Comparison of ENCODE assay signal across 7 cellular contexts in genomic region chr10:112952282-112952991, GRCh38. TPM values are rescaled to one million over a fixed set of nuclear protein-coding genes. Genes with fewer than 3 reads are reported as not detected.
DNase-seq lines count a peak whose midpoint lies in the region; ATAC-seq and TF ChIP-seq lines count a peak whose summit lies in the region.

No MANE protein-coding gene starts in this region.

- H3K36me3 Mint-ChIP-seq in activated T-helper 17 cell treated with anti-CD3 and anti-CD28 coated beads, Interleukin-2, amount 50 U/mL, for 72 hours (ENCODE audit: low read depth): peaks cover 7% of the 10 kb centered on the region

- H3K27ac ChIP-seq in left ventricle myocardium inferior (replicated peaks) (peak overlapping the region; percentile 92), sigmoid colon (peak overlapping the region; percentile 87 to 97 (median 96))

- H3K4me1 ChIP-seq in left ventricle myocardium inferior: peaks cover 71% of the 10 kb centered on the region
- H3K4me1 ChIP-seq in sigmoid colon: peaks cover 0 to 59% (median 54%) of the 10 kb centered on the region in 4 donors

- no peaks in the 10 kb centered on the region for H3K36me3 ChIP-seq in left ventricle myocardium inferior
- no peaks in the 10 kb centered on the region for H3K36me3 ChIP-seq in sigmoid colon

- no peak for TF ChIP-seq CTCF in left ventricle myocardium inferior (IDR thresholded peaks at IDR 0.05; ENCODE audit: borderline replicate concordance)
- no peak for TF ChIP-seq CTCF in sigmoid colon (IDR thresholded peaks at IDR 0.05)

- ATAC-seq in activated T-helper 17 cell treated with anti-CD3 and anti-CD28 coated beads, Interleukin-2, amount 50 U/mL, for 72 hours (replicated peaks): peak; percentile 44
- no peak for ATAC-seq in HG03280 (IDR thresholded peaks at IDR 0.05; ENCODE audit: unreplicated experiment)

- peaks cover 18% of the 10 kb centered on the region for H3K4me1 Mint-ChIP-seq in activated T-helper 17 cell treated with anti-CD3 and anti-CD28 coated beads, Interleukin-2, amount 50 U/mL, for 72 hours

- intact Hi-C loops in left ventricle myocardium inferior (cut with micrococcal nuclease) (loop anchor here (10.0 kb wide), 1 partner anchor 82 kb away; no protein-coding TSS in a partner anchor), sigmoid colon (cut with DNase I) (loop anchor here (2.0 to 10.0 kb wide), 4 partner anchors 45 to 388 kb away; no protein-coding TSS in a partner anchor)

- DNase-seq in HT1080 (ENCODE audit: low read depth) (peak; percentile 19), left ventricle myocardium inferior (peak; percentile 22), sigmoid colon (peak; percentile 64), NCI-H69 (lab: John Stamatoyannopoulos, UW) (no peak), NCI-H446 treated with DMSO at 0.1 percent for 48 hours (lab: John Stamatoyannopoulos, UW) (no peak)

- TF ChIP-seq POLR2A in sigmoid colon (IDR thresholded peaks at IDR 0.05): no peak

- 1 to 5% methylated on average over 52 of the region's 52 CpGs for WGBS in sigmoid colon, 2 donors

- H3K9me3 ChIP-seq in left ventricle myocardium inferior (replicated peaks) (no peaks in the 10 kb centered on the region), sigmoid colon (no peaks in the 10 kb centered on the region)

- peaks cover 55% of the 10 kb centered on the region for H3K27me3 Mint-ChIP-seq in activated T-helper 17 cell treated with anti-CD3 and anti-CD28 coated beads, Interleukin-2, amount 50 U/mL, for 72 hours

- H3K27me3 ChIP-seq in left ventricle myocardium inferior (ENCODE audit: low read depth) (no peaks in the 10 kb centered on the region), sigmoid colon (no peaks in the 10 kb centered on the region)

- peak overlapping the region; percentile 86 for H3K4me3 Mint-ChIP-seq in activated T-helper 17 cell treated with anti-CD3 and anti-CD28 coated beads, Interleukin-2, amount 50 U/mL, for 72 hours

- no peaks in the 10 kb centered on the region for H3K9me3 Mint-ChIP-seq in activated T-helper 17 cell treated with anti-CD3 and anti-CD28 coated beads, Interleukin-2, amount 50 U/mL, for 72 hours

- H3K4me3 ChIP-seq in left ventricle myocardium inferior (peak overlapping the region; percentile 92), sigmoid colon (peak overlapping the region; percentile 70 to 91 (median 90))

- no peak for TF ChIP-seq EP300 in sigmoid colon (IDR thresholded peaks at IDR 0.05)

- H3K27ac Mint-ChIP-seq in activated T-helper 17 cell treated with anti-CD3 and anti-CD28 coated beads, Interleukin-2, amount 50 U/mL, for 72 hours: no peak overlapping the region

RNA-seq across cellular contexts. Expression of gene TCF7L2, which starts 2.4 kb away (rescaled TPM):
- total RNA-seq in HT1080 (2014; rRNA removed; shearing (Covaris generic)): 3.3 and 9.6 TPM in 2 replicates
- 14.8 and 18.4 TPM in 2 replicates for polyA plus RNA-seq in HT1080 (2015; cell fraction: cytosol; rRNA removed)
- polyA plus RNA-seq in HT1080 (2015; cell fraction: nucleus; rRNA removed): 38.0 and 40.4 TPM in 2 replicates
- total RNA-seq in activated T-helper 17 cell treated with anti-CD3 and anti-CD28 coated beads, Interleukin-2, amount 50 U/mL, for 72 hours: 1 to 10 TPM; 1.1 to 4.7 TPM
- total RNA-seq in left ventricle myocardium inferior: 8.9 TPM
- total RNA-seq in sigmoid colon: 10 to 100 TPM; 15.3 to 40.4 (median 23.3) TPM
- polyA plus RNA-seq in sigmoid colon: 10 to 100 TPM; 30.0 to 32.0 (median 31.7) TPM

Comparison
In these comparisons a context has a peak if more than half of its experiments do, and no peak if none do; other contexts are left out.
1. DNase-seq: peak in HT1080 (single experiment), left ventricle myocardium inferior (single experiment) and sigmoid colon (single experiment); none in NCI-H69 (single experiment) and NCI-H446 treated with DMSO at 0.1 percent for 48 hours (single experiment).